ENCODE assay signal across 8 cellular contexts in genomic region chr10:100653957-100654834, GRCh38.
DNase-seq lines count a peak whose midpoint lies in the region; ATAC-seq, FAIRE-seq and TF ChIP-seq lines count a peak whose summit lies in the region.

No MANE protein-coding gene starts in this region.

- TF ChIP-seq CTCF in keratinocyte (optimal IDR thresholded peaks at IDR 0.05 in 1 of 3, IDR thresholded peaks at IDR 0.05 in 1 of 3, conservative IDR thresholded peaks at IDR 0.05 in 1 of 3; ENCODE audit: extremely low read depth in 1 of 3, insufficient read depth in 2 of 3, low read length in 3 of 3), result no peak
- no peak for TF ChIP-seq CTCF in upper lobe of right lung (IDR thresholded peaks at IDR 0.05)
- no peak for TF ChIP-seq CTCF in colonic mucosa (IDR thresholded peaks at IDR 0.05)

- intact Hi-C loops in upper lobe of right lung (cut with DNase I), result no loop called here
- intact Hi-C loops in colonic mucosa (cut with DNase I), result no loop called here

- H3K27ac ChIP-seq in keratinocyte (ENCODE audit: control insufficient read depth, insufficient read depth, low read length) (no peak overlapping the region), upper lobe of right lung (no peak overlapping the region), colonic mucosa (no peak overlapping the region)

- H3K9me1 ChIP-seq in keratinocyte (ENCODE audit: control insufficient read depth, extremely low read depth, insufficient read depth, low read length), result no peaks in the 10 kb centered on the region

- H4K20me1 ChIP-seq in keratinocyte (ENCODE audit: control insufficient read depth, extremely low read depth, insufficient read depth, low read length), result no peaks in the 10 kb centered on the region

- H3K4me2 ChIP-seq in keratinocyte (ENCODE audit: control insufficient read depth, extremely low read depth, insufficient read depth, low read depth, low read length), result peak overlapping the region; percentile 22

- H3K4me1 ChIP-seq in keratinocyte (ENCODE audit: control insufficient read depth, extremely low read depth, insufficient read depth, low read length), result peaks cover 5% of the 10 kb centered on the region
- peaks cover 15% of the 10 kb centered on the region for H3K4me1 ChIP-seq in upper lobe of right lung
- H3K4me1 ChIP-seq in colonic mucosa, result no peaks in the 10 kb centered on the region

- no peak overlapping the region for H3K9ac ChIP-seq in keratinocyte (ENCODE audit: control insufficient read depth, extremely low read depth, insufficient read depth, low read length)
- H3K9ac ChIP-seq in colonic mucosa (ENCODE audit: low read depth in 2 of 2, low read length in 2 of 2), result no peak overlapping the region

- H3K36me3 ChIP-seq in keratinocyte (ENCODE audit: control insufficient read depth in 2 of 2, extremely low read depth in 1 of 2, insufficient read depth in 2 of 2, low read length in 2 of 2) (no peaks in the 10 kb centered on the region), upper lobe of right lung (no peaks in the 10 kb centered on the region), colonic mucosa (no peaks in the 10 kb centered on the region)

- dilution Hi-C loops in keratinocyte (cut with MboI; ENCODE audit: extremely low pct_ligation_motif_present, low sequenced_read_pairs), result no loop called here

- peaks cover 69% of the 10 kb centered on the region for H3K27me3 ChIP-seq in keratinocyte (ENCODE audit: control insufficient read depth, extremely low read depth, insufficient read depth, low read length)
- peaks cover 76% of the 10 kb centered on the region for H3K27me3 ChIP-seq in upper lobe of right lung
- peaks cover 65% of the 10 kb centered on the region for H3K27me3 ChIP-seq in colonic mucosa

- peak; percentile 13 for ATAC-seq in upper lobe of right lung
- ATAC-seq in HG02763 (IDR thresholded peaks at IDR 0.05; ENCODE audit: unreplicated experiment), result no peak

- no peak for FAIRE-seq in keratinocyte (lab: Jason Lieb, UNC)

- H3K4me3 ChIP-seq in keratinocyte (ENCODE audit: control insufficient read depth in 2 of 3, extremely low read depth in 1 of 3, insufficient read depth in 2 of 3, low read depth in 1 of 3, low read length in 3 of 3) (no peak overlapping the region), upper lobe of right lung (peak overlapping the region; percentile 16), colonic mucosa (no peak overlapping the region)

- H2AFZ ChIP-seq in keratinocyte (ENCODE audit: control insufficient read depth, low read length), result no peak overlapping the region

- DNase-seq in A172 (ENCODE audit: low spot score) (peak; percentile 63), HEK293T (ENCODE audit: extremely low spot score) (peak; percentile 67), activated T-cell treated with anti-CD3 and anti-CD28 coated beads for 4 hours (peak; percentile 57), keratinocyte (ENCODE audit: low read depth, low spot score) (no peak), upper lobe of right lung (no peak), colonic mucosa (no peak), pons (ENCODE audit: low spot score) (no peak)

- no peaks in the 10 kb centered on the region for H3K79me2 ChIP-seq in keratinocyte (ENCODE audit: control insufficient read depth, insufficient read depth, low read length)

- POLR2A ChIA-PET in HEK293T (lab: Yijun Ruan, JAX), result no interaction called here

- H3K9me3 ChIP-seq in keratinocyte (ENCODE audit: control insufficient read depth, low read depth, low read length) (peaks cover 1% of the 10 kb centered on the region), upper lobe of right lung (no peaks in the 10 kb centered on the region), colonic mucosa (no peaks in the 10 kb centered on the region)

- CTCF ChIA-PET in HEK293T (lab: Yijun Ruan, JAX), result interaction anchor here (0.6 kb wide), 1 partner anchor 75 kb away, joined by 3 read pairs; no protein-coding TSS in a partner anchor

TF ChIP-seq in HEK293T, 16 proteins besides CTCF, POLR2A, EP300 and RAD21:
- TF ChIP-seq CTBP1 (IDR thresholded peaks at IDR 0.05; ENCODE audit: borderline replicate concordance) (peak; percentile 82; the same call in 1 of the 2 replicates), SUZ12 (IDR thresholded peaks at IDR 0.05) (no peak), PKNOX1 (IDR thresholded peaks at IDR 0.05) (peak; percentile 41; the same call in 1 of the 2 replicates), LEF1 (IDR thresholded peaks at IDR 0.05; ENCODE audit: borderline replicate concordance) (no peak), TARDBP (IDR thresholded peaks at IDR 0.05) (0 out of 2 replicates have a peak, but pooled peaks have one; percentile 20), BHLHE40 (IDR thresholded peaks at IDR 0.05; ENCODE audit: borderline replicate concordance) (no peak)

Comparison
In these comparisons a context has a peak if more than half of its experiments do, and no peak if none do; other contexts are left out.
1. DNase-seq: peak in A172 (single experiment), HEK293T (single experiment) and activated T-cell treated with anti-CD3 and anti-CD28 coated beads for 4 hours (single experiment); none in keratinocyte (single experiment), upper lobe of right lung (single experiment), colonic mucosa (single experiment) and pons (single experiment).